Comparison of ENCODE assay signal across 2 cellular contexts in the genomic region with DNA sequence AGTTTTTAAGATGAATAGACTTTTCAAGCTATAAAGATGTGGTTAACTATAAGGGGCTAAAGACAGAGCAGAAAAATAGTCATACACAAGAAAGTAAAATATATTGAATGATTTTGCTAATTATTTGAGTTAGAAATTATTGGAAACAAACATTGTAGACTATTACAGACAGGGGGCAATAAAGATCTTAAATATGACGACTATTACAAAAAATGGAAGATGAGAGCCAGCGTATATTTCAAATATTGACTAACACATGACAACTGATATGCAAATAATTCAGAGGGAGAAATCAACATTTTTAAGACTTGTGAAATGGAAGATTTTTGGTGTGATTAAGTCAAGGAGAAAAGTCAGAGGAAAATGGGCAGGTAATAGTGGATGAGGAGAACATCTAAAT.
TF ChIP-seq lines count a peak whose summit lies in the region.

No MANE protein-coding gene starts in this region.

TF ChIP-seq in SK-N-SH, 30 proteins besides CTCF, POLR2A, EP300 and RAD21 (continued from another document):
- TF ChIP-seq, protein P1, sequence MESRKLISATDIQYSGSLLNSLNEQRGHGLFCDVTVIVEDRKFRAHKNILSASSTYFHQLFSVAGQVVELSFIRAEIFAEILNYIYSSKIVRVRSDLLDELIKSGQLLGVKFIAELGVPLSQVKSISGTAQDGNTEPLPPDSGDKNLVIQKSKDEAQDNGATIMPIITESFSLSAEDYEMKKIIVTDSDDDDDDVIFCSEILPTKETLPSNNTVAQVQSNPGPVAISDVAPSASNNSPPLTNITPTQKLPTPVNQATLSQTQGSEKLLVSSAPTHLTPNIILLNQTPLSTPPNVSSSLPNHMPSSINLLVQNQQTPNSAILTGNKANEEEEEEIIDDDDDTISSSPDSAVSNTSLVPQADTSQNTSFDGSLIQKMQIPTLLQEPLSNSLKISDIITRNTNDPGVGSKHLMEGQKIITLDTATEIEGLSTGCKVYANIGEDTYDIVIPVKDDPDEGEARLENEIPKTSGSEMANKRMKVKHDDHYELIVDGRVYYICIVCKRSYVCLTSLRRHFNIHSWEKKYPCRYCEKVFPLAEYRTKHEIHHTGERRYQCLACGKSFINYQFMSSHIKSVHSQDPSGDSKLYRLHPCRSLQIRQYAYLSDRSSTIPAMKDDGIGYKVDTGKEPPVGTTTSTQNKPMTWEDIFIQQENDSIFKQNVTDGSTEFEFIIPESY (IDR thresholded peaks at IDR 0.05; ENCODE audit: borderline replicate concordance, low read depth): no peak
- no peak for TF ChIP-seq TEAD4 (IDR thresholded peaks at IDR 0.05; ENCODE audit: borderline replicate concordance, insufficient read depth)
- no peak for TF ChIP-seq POLR2AphosphoS5 (IDR thresholded peaks at IDR 0.05; ENCODE audit: low read depth, low read length)
- no peak for TF ChIP-seq JUND (IDR thresholded peaks at IDR 0.05)
- no peak for TF ChIP-seq SMC3 (IDR thresholded peaks at IDR 0.05; ENCODE audit: low read depth, low read length)
- TF ChIP-seq NRF1 (IDR thresholded peaks at IDR 0.05; ENCODE audit: low read depth, low read length): no peak
- TF ChIP-seq, protein P2, sequence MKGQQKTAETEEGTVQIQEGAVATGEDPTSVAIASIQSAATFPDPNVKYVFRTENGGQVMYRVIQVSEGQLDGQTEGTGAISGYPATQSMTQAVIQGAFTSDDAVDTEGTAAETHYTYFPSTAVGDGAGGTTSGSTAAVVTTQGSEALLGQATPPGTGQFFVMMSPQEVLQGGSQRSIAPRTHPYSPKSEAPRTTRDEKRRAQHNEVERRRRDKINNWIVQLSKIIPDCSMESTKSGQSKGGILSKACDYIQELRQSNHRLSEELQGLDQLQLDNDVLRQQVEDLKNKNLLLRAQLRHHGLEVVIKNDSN (IDR thresholded peaks at IDR 0.05; ENCODE audit: borderline replicate concordance, low read depth): no peak
- TF ChIP-seq RFX5 (IDR thresholded peaks at IDR 0.05; ENCODE audit: low read length): no peak
- TF ChIP-seq EZH2phosphoT487 (IDR thresholded peaks at IDR 0.05; ENCODE audit: borderline replicate concordance, low read depth): no peak
- TF ChIP-seq SIN3A (IDR thresholded peaks at IDR 0.05; ENCODE audit: borderline replicate concordance, low read depth, low read length): no peak
- TF ChIP-seq YY1 (IDR thresholded peaks at IDR 0.05; ENCODE audit: low read depth): no peak

TF ChIP-seq in SK-N-SH treated with all-trans-retinoic acid at 6 μM for 48 hours, 23 proteins besides CTCF, POLR2A, EP300 and RAD21 (continued from another document):
- TF ChIP-seq, protein P3, sequence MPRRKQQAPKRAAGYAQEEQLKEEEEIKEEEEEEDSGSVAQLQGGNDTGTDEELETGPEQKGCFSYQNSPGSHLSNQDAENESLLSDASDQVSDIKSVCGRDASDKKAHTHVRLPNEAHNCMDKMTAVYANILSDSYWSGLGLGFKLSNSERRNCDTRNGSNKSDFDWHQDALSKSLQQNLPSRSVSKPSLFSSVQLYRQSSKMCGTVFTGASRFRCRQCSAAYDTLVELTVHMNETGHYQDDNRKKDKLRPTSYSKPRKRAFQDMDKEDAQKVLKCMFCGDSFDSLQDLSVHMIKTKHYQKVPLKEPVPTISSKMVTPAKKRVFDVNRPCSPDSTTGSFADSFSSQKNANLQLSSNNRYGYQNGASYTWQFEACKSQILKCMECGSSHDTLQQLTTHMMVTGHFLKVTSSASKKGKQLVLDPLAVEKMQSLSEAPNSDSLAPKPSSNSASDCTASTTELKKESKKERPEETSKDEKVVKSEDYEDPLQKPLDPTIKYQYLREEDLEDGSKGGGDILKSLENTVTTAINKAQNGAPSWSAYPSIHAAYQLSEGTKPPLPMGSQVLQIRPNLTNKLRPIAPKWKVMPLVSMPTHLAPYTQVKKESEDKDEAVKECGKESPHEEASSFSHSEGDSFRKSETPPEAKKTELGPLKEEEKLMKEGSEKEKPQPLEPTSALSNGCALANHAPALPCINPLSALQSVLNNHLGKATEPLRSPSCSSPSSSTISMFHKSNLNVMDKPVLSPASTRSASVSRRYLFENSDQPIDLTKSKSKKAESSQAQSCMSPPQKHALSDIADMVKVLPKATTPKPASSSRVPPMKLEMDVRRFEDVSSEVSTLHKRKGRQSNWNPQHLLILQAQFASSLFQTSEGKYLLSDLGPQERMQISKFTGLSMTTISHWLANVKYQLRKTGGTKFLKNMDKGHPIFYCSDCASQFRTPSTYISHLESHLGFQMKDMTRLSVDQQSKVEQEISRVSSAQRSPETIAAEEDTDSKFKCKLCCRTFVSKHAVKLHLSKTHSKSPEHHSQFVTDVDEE (CRISPR knock-in tag; IDR thresholded peaks at IDR 0.05): no peak
- TF ChIP-seq RARB (CRISPR knock-in tag; IDR thresholded peaks at IDR 0.05): no peak
